ENCODE assay signal across 24 cellular contexts in genomic region chr2:170694316-170694715, GRCh38. TPM values are rescaled to one million over a fixed set of nuclear protein-coding genes. Genes with fewer than 3 reads are reported as not detected.
A peak's percentile ranks its signal among the peaks of the same experiment; 100 is the strongest.
DNase-seq lines count a peak whose midpoint lies in the region; ATAC-seq, FAIRE-seq and TF ChIP-seq lines count a peak whose summit lies in the region.
"Had no signal": no experiment of that assay in that cellular context is flagged by ENCODE, and none has a peak within 500 bp of the region (broad histone marks: within the 10 kb centered on the region; RNA-seq: fewer than 3 reads in every experiment).

No MANE protein-coding gene starts in this region.

- H3K4me3 ChIP-seq in NT2/D1 (ENCODE audit: insufficient read length, low read depth) (no peak overlapping the region), H1 (ENCODE audit: extremely low read depth in 1 of 4, insufficient read depth in 2 of 4, low read depth in 3 of 4, low read length in 4 of 4) (no peak overlapping the region), mesendoderm (ENCODE audit: low read length) (no peak overlapping the region), sigmoid colon (no peak overlapping the region)
- H3K4me3 ChIP-seq: BLaER1 had no signal

- no peak overlapping the region for H2BK12ac ChIP-seq in H1 (ENCODE audit: low read depth, low read length)

- H2AFZ ChIP-seq in H1 (ENCODE audit: low read length), result no peak overlapping the region

- no peak overlapping the region for H3K4me2 ChIP-seq in H1 (ENCODE audit: insufficient read depth in 1 of 2, low read depth in 2 of 2, low read length in 2 of 2)
- H3K4me2 ChIP-seq in mesendoderm (ENCODE audit: low read length), result no peak overlapping the region
- H3K4me2 ChIP-seq: BLaER1 had no signal

- no peak for TF ChIP-seq RAD21 in H1 (IDR thresholded peaks at IDR 0.05 in 1 of 2, conservative IDR thresholded peaks at IDR 0.05 in 1 of 2; ENCODE audit: low read depth in 2 of 2, low read length in 2 of 2)

- H3K18ac ChIP-seq in H1 (ENCODE audit: extremely low read depth, low read length), result no peak overlapping the region
- H3K18ac ChIP-seq in mesendoderm (ENCODE audit: low read length), result peak overlapping the region; percentile 2

- H3K36me3 ChIP-seq in NT2/D1 (ENCODE audit: insufficient read depth, insufficient read length, low read length) (no peaks in the 10 kb centered on the region), H1 (ENCODE audit: control insufficient read depth in 2 of 4, insufficient read depth in 4 of 4, low read length in 3 of 4) (no peaks in the 10 kb centered on the region), mesendoderm (ENCODE audit: control insufficient read depth, insufficient read depth, low read length) (no peaks in the 10 kb centered on the region), sigmoid colon (no peaks in the 10 kb centered on the region)
- H3K36me3 ChIP-seq: BLaER1 had no signal

- no peak for ATAC-seq in GM19035 (IDR thresholded peaks at IDR 0.05; ENCODE audit: unreplicated experiment)

- no peak for TF ChIP-seq CTCF in H1 (IDR thresholded peaks at IDR 0.05; ENCODE audit: control extremely low read depth in 1 of 3, insufficient read depth in 1 of 3, low read depth in 1 of 3, low read length in 3 of 3)
- no peak for TF ChIP-seq CTCF in sigmoid colon (IDR thresholded peaks at IDR 0.05)

- H3K9ac ChIP-seq in NT2/D1 (ENCODE audit: insufficient read length, low read depth) (peak overlapping the region; percentile 9), H1 (replicated peaks in 1 of 4; ENCODE audit: extremely low read depth in 1 of 4, low read depth in 3 of 4, low read length in 3 of 4) (no peak overlapping the region), mesendoderm (ENCODE audit: low read length) (no peak overlapping the region)
- H3K9ac ChIP-seq: BLaER1 had no signal

- intact Hi-C loops in sigmoid colon (cut with DNase I), result no loop called here

- CTCF ChIA-PET in H1 (lab: Charles Lee; ENCODE audit: partially characterized antibody), result interaction anchor here (1.2 kb wide), 1 partner anchor 96 kb away, joined by 3 read pairs; no protein-coding TSS in a partner anchor

- H4K5ac ChIP-seq in H1 (ENCODE audit: insufficient read length, low read depth, low read length) (no peak overlapping the region), mesendoderm (ENCODE audit: low read length) (no peak overlapping the region)

- FAIRE-seq in GM12891 (lab: Jason Lieb, UNC), result peak; percentile 83
- FAIRE-seq in H1 (lab: Jason Lieb, UNC), result peak; percentile 60
- FAIRE-seq: GM12892, GM18507, HepG2 had no signal

- H2BK20ac ChIP-seq in H1 (ENCODE audit: low read length), result no peak overlapping the region

- no peak overlapping the region for H4K91ac ChIP-seq in H1 (replicated peaks; ENCODE audit: insufficient read length, low read length)

- H3K79me1 ChIP-seq in H1 (ENCODE audit: low read depth, low read length), result no peaks in the 10 kb centered on the region
- H3K79me1 ChIP-seq in mesendoderm (ENCODE audit: low read length), result peaks cover 1% of the 10 kb centered on the region

- no peaks in the 10 kb centered on the region for H3K23me2 ChIP-seq in H1 (ENCODE audit: low read depth, low read length)

- H3K23ac ChIP-seq in H1 (ENCODE audit: insufficient read length) (no peak overlapping the region), mesendoderm (ENCODE audit: low read length) (no peak overlapping the region)

- H2BK15ac ChIP-seq in H1 (ENCODE audit: low read length) (no peak overlapping the region), mesendoderm (replicated peaks; ENCODE audit: low read depth) (no peak overlapping the region)

- no peaks in the 10 kb centered on the region for H4K20me1 ChIP-seq in H1 (replicated peaks in 1 of 2; ENCODE audit: control insufficient read depth in 1 of 2, insufficient read depth in 2 of 2, low read length in 2 of 2)
- H4K20me1 ChIP-seq: BLaER1 had no signal

- H2AK5ac ChIP-seq in H1 (ENCODE audit: low read depth, low read length) (no peak overlapping the region), mesendoderm (ENCODE audit: low read length) (no peak overlapping the region)

- H3K27me3 ChIP-seq in NT2/D1 (ENCODE audit: insufficient read depth, insufficient read length) (no peaks in the 10 kb centered on the region), H1 (replicated peaks in 1 of 4; ENCODE audit: control insufficient read depth in 3 of 4, extremely low read depth in 1 of 4, insufficient read depth in 3 of 4, low read length in 3 of 4) (no peaks in the 10 kb centered on the region; a peak in 1 of 7 replicates), mesendoderm (ENCODE audit: insufficient read depth, low read length, poor library complexity) (no peaks in the 10 kb centered on the region), sigmoid colon (no peaks in the 10 kb centered on the region)
- H3K27me3 ChIP-seq: BLaER1 had no signal

- H3K9me3 ChIP-seq in NT2/D1 (ENCODE audit: insufficient read depth, low read length), result no peaks in the 10 kb centered on the region
- no peaks in the 10 kb centered on the region for H3K9me3 ChIP-seq in H1 (ENCODE audit: insufficient read depth in 2 of 2, low read depth in 1 of 2, low read length in 1 of 2)
- H3K9me3 ChIP-seq in sigmoid colon, result no peaks in the 10 kb centered on the region
- H3K9me3 ChIP-seq: BLaER1 had no signal

- 86% methylated on average over 10 of the region's 11 CpGs; no CpG with 5 or more reads in 1 of the 2 experiments for WGBS in H1 (ENCODE audit: extremely low coverage in 1 of 2, insufficient coverage in 1 of 2, insufficient read length in 1 of 2, insufficient replicate concordance in 2 of 2, low coverage in 1 of 2, low lambda C conversion rate in 2 of 2, missing lambda C conversion rate in 1 of 2), 2 experiments
- WGBS in mesendoderm (ENCODE audit: extremely low coverage, insufficient coverage, low lambda C conversion rate), result no CpG with 5 or more reads among the region's 11 CpGs
- WGBS in sigmoid colon, 2 donors, result 81 to 91% methylated on average over 11 of the region's 11 CpGs

- TF ChIP-seq POLR2A in GM12891 (IDR thresholded peaks at IDR 0.05; ENCODE audit: low read depth, low read length) (no peak), H1 (IDR thresholded peaks at IDR 0.05; ENCODE audit: control extremely low read depth in 1 of 2, low read depth in 2 of 2, low read length in 2 of 2) (no peak), sigmoid colon (IDR thresholded peaks at IDR 0.05) (no peak)

- H3K27ac ChIP-seq in H1 (ENCODE audit: low read depth, low read length) (no peak overlapping the region), mesendoderm (ENCODE audit: low read depth, low read length) (no peak overlapping the region), sigmoid colon (no peak overlapping the region)
- H3K27ac ChIP-seq: BLaER1 had no signal

- H4K8ac ChIP-seq in H1 (ENCODE audit: extremely low read depth, insufficient read depth, low read length) (no peak overlapping the region), mesendoderm (ENCODE audit: low read depth, low read length) (no peak overlapping the region)

- H2BK120ac ChIP-seq in H1 (replicated peaks; ENCODE audit: low read depth, low read length) (no peak overlapping the region), mesendoderm (ENCODE audit: low read depth, low read length) (no peak overlapping the region)

- H3K4ac ChIP-seq in H1 (replicated peaks; ENCODE audit: insufficient read length, low read depth, low read length) (no peak overlapping the region), mesendoderm (ENCODE audit: low read depth, low read length) (no peak overlapping the region)

- H3K14ac ChIP-seq in H1 (ENCODE audit: insufficient read length), result no peak overlapping the region

- TF ChIP-seq EP300 in H1 (IDR thresholded peaks at IDR 0.05; ENCODE audit: borderline replicate concordance in 1 of 2, low read depth in 2 of 2, low read length in 2 of 2) (no peak), sigmoid colon (IDR thresholded peaks at IDR 0.05) (no peak)

- H3K79me2 ChIP-seq in H1 (ENCODE audit: control insufficient read depth in 1 of 2, insufficient read depth in 2 of 2, low read length in 2 of 2) (no peaks in the 10 kb centered on the region), mesendoderm (ENCODE audit: control insufficient read depth, insufficient read depth, low read length) (no peaks in the 10 kb centered on the region)

- H3K56ac ChIP-seq in H1 (replicated peaks; ENCODE audit: insufficient read length, low read depth, low read length), result no peak overlapping the region
- H3K56ac ChIP-seq in mesendoderm (ENCODE audit: low read length), result no peak overlapping the region

- H2BK5ac ChIP-seq in H1 (ENCODE audit: low read depth, low read length) (no peak overlapping the region; the same call in 1 of the 2 replicates), mesendoderm (ENCODE audit: low read length) (no peak overlapping the region)

- H3K4me1 ChIP-seq in NT2/D1 (ENCODE audit: insufficient read depth, insufficient read length) (peaks cover 13% of the 10 kb centered on the region), H1 (replicated peaks in 1 of 4; ENCODE audit: control insufficient read depth in 3 of 4, insufficient read depth in 4 of 4, low read length in 3 of 4) (peaks cover 0 to 10% (median 4%) of the 10 kb centered on the region in 4 experiments; a peak in 5 of 7 replicates), mesendoderm (ENCODE audit: control insufficient read depth, low read depth, low read length) (peaks cover 15% of the 10 kb centered on the region), sigmoid colon (no peaks in the 10 kb centered on the region)
- H3K4me1 ChIP-seq: BLaER1 had no signal

- DNase-seq in GM12891 (ENCODE audit: insufficient read length, low spot score) (no peak), NT2/D1 (ENCODE audit: low read depth, low spot score) (no peak), H1 (ENCODE audit: low read depth in 1 of 2, low spot score in 2 of 2) (no peak), mesendoderm (peak; percentile 49), NCI-H187 treated with DMSO at 0.1 percent for 48 hours (lab: John Stamatoyannopoulos, UW) (no peak), NCI-H1436 treated with DMSO at 0.1 percent for 48 hours (lab: John Stamatoyannopoulos, UW) (no peak), sigmoid colon (no peak)
- DNase-seq: 8988T; CD4-positive, alpha-beta memory T cell; DMS53; DND-41; EL; H7; KBM-7 had no signal

- POLR2A ChIA-PET in H1 (lab: Charles Lee; ENCODE audit: partially characterized antibody), result no interaction called here

TF ChIP-seq in H1, 55 proteins besides CTCF, POLR2A, EP300 and RAD21 (continues in another document):
- TF ChIP-seq MAFK (IDR thresholded peaks at IDR 0.05; ENCODE audit: low read depth, low read length), result no peak

RNA-seq across cellular contexts. Expression of gene SP5, which starts 20.8 kb away (rescaled TPM):
- polyA plus RNA-seq in GM12891 (2012; ENCODE audit: low read depth, missing spikeins), result not detected
- total RNA-seq in H1 (2021; fragmentation: NEBNext Ultra II Directional; extraction: Animal tissue kit (Norgen Biotek cat#: 25700)), result 0.31 TPM in 1 of 2 replicates, not detected in the other
- 0.17 and 0.46 TPM in 2 replicates for polyA plus RNA-seq in H1 (2011; rRNA removed)
- polyA plus RNA-seq in H1 (2011; cell fraction: cytosol; rRNA removed), result 0.37 TPM
- 0.36 TPM for polyA plus RNA-seq in H1 (2011; cell fraction: nucleus; rRNA removed)
- polyA plus RNA-seq in H1 (2012, experiment 1 of 2), result 0.44 to 1.2 TPM (median 0.54 TPM) in 4 replicates
- 0.75 TPM for polyA plus RNA-seq in H1 (2012, experiment 2 of 2)
- 0.26 TPM for polyA plus RNA-seq in H1 (2013, experiment 1 of 2)
- 0.28 TPM for polyA plus RNA-seq in H1 (2013, experiment 2 of 2)
- not detected in 2 replicates for polyA minus RNA-seq in H1 (2011; rRNA and poly(A)+ RNA removed)
- polyA minus RNA-seq in H1 (2011; cell fraction: cytosol; rRNA and poly(A)+ RNA removed), result not detected
- polyA minus RNA-seq in H1 (2011; cell fraction: nucleus; rRNA and poly(A)+ RNA removed), result not detected
- polyA plus RNA-seq in mesendoderm (2013, experiment 1 of 2), result 176 TPM
- polyA plus RNA-seq in mesendoderm (2013, experiment 2 of 2), result 197 TPM
- total RNA-seq in sigmoid colon, result 1 to 10 TPM in 3 of 4 donors, under 1 TPM in 1; 0.81 to 4.6 (median 2.0) TPM
- polyA plus RNA-seq in sigmoid colon, result 1 to 10 TPM in 1 of 3 donors, under 1 TPM in 2; 0.69 to 1.2 (median 0.82) TPM
- total RNA-seq: A673; CD4-positive, alpha-beta memory T cell; G401 had no signal
- polyA plus RNA-seq: AG04450; CD14-positive monocyte; CD4-positive, alpha-beta memory T cell; IgD-negative memory B cell had no signal
